In genomic region chrX:80285131-80285773, GRCh38 we compare ENCODE assay signal across 1 cellular context.
TF ChIP-seq lines count a peak whose summit lies in the region.

No MANE protein-coding gene starts in this region.

TF ChIP-seq in WTC11, 78 proteins besides CTCF, POLR2A, EP300 and RAD21 (continued from another document):
- TF ChIP-seq STAT6 (CRISPR knock-in tag; conservative IDR thresholded peaks at IDR 0.05; ENCODE audit: low read depth): no peak
- no peak for TF ChIP-seq CBFB (CRISPR knock-in tag; IDR thresholded peaks at IDR 0.05; ENCODE audit: low read depth)
- TF ChIP-seq SP1 (CRISPR knock-in tag; conservative IDR thresholded peaks at IDR 0.05): no peak
- no peak for TF ChIP-seq ZNF512 (CRISPR knock-in tag; IDR thresholded peaks at IDR 0.05; ENCODE audit: borderline replicate concordance)
- TF ChIP-seq, protein P1, sequence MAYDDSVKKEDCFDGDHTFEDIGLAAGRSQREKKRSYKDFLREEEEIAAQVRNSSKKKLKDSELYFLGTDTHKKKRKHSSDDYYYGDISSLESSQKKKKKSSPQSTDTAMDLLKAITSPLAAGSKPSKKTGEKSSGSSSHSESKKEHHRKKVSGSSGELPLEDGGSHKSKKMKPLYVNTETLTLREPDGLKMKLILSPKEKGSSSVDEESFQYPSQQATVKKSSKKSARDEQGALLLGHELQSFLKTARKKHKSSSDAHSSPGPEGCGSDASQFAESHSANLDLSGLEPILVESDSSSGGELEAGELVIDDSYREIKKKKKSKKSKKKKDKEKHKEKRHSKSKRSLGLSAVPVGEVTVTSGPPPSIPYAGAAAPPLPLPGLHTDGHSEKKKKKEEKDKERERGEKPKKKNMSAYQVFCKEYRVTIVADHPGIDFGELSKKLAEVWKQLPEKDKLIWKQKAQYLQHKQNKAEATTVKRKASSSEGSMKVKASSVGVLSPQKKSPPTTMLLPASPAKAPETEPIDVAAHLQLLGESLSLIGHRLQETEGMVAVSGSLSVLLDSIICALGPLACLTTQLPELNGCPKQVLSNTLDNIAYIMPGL (CRISPR knock-in tag; IDR thresholded peaks at IDR 0.05): no peak
- no peak for TF ChIP-seq NFE2L1 (CRISPR knock-in tag; IDR thresholded peaks at IDR 0.05)
- TF ChIP-seq TEAD4 (CRISPR knock-in tag; IDR thresholded peaks at IDR 0.05): no peak
- TF ChIP-seq GTF2I (CRISPR knock-in tag; conservative IDR thresholded peaks at IDR 0.05): no peak
- no peak for TF ChIP-seq ZNF219 (CRISPR knock-in tag; IDR thresholded peaks at IDR 0.05; ENCODE audit: borderline replicate concordance)
- no peak for TF ChIP-seq ELF4 (CRISPR knock-in tag; IDR thresholded peaks at IDR 0.05; ENCODE audit: low read depth)
- no peak for TF ChIP-seq PRRX2 (CRISPR knock-in tag; IDR thresholded peaks at IDR 0.05)
- TF ChIP-seq, protein P2, sequence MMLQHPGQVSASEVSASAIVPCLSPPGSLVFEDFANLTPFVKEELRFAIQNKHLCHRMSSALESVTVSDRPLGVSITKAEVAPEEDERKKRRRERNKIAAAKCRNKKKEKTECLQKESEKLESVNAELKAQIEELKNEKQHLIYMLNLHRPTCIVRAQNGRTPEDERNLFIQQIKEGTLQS (CRISPR knock-in tag; conservative IDR thresholded peaks at IDR 0.05): no peak
- TF ChIP-seq MXD4 (CRISPR knock-in tag; IDR thresholded peaks at IDR 0.05; ENCODE audit: borderline replicate concordance): no peak
